24 cellular contexts compared by ENCODE assay signal in genomic region chr7:2257651-2258050, GRCh38.
"Had no signal": no experiment of that assay in that cellular context is flagged by ENCODE, and none has a peak within 500 bp of the region (broad histone marks: within the 10 kb centered on the region; RNA-seq: fewer than 3 reads in every experiment).

No MANE protein-coding gene starts in this region.

- H3K4me3 ChIP-seq: esophagus muscularis mucosa, lower lobe of right lung, prostate gland, uterus had no signal

- H3K9me3 ChIP-seq: esophagus muscularis mucosa, lower lobe of right lung, prostate gland, uterus had no signal

- H3K27me3 Mint-ChIP-seq: activated CD4-positive, alpha-beta memory T cell treated with anti-CD3 and anti-CD28 coated beads, Interleukin-2, amount 10 ng/mL, durations not matched to agents 7 days and 5 days; activated CD4-positive, alpha-beta T cell treated with anti-CD3 and anti-CD28 coated beads, Interleukin-2, amount 10 ng/mL, durations not matched to agents 7 days and 5 days; activated T-cell treated with anti-CD3 and anti-CD28 coated beads, Interleukin-2, amount 50 U/mL, for 24 hours; naive thymus-derived CD8-positive, alpha-beta T cell; T-helper 17 cell had no signal

- H3K27me3 ChIP-seq: esophagus muscularis mucosa, foreskin keratinocyte, uterus had no signal

- H3K27ac Mint-ChIP-seq: activated CD4-positive, alpha-beta memory T cell treated with anti-CD3 and anti-CD28 coated beads, Interleukin-2, amount 10 ng/mL, durations not matched to agents 7 days and 5 days; activated CD4-positive, alpha-beta T cell treated with anti-CD3 and anti-CD28 coated beads, Interleukin-2, amount 10 ng/mL, durations not matched to agents 7 days and 5 days; activated T-cell treated with anti-CD3 and anti-CD28 coated beads, Interleukin-2, amount 50 U/mL, for 24 hours had no signal

- H3K36me3 ChIP-seq: prostate gland, uterus had no signal

- H3K4me3 Mint-ChIP-seq: activated CD4-positive, alpha-beta memory T cell treated with anti-CD3 and anti-CD28 coated beads, Interleukin-2, amount 10 ng/mL, durations not matched to agents 7 days and 5 days; activated CD4-positive, alpha-beta T cell treated with anti-CD3 and anti-CD28 coated beads, Interleukin-2, amount 10 ng/mL, durations not matched to agents 7 days and 5 days; activated T-cell treated with anti-CD3 and anti-CD28 coated beads, Interleukin-2, amount 50 U/mL, for 24 hours; naive thymus-derived CD8-positive, alpha-beta T cell; T-helper 17 cell had no signal

- H3K4me1 ChIP-seq: esophagus muscularis mucosa, foreskin keratinocyte, lower lobe of right lung, prostate gland, uterus had no signal

- DNase-seq: activated CD4-positive, alpha-beta memory T cell treated with anti-CD3 and anti-CD28 coated beads, Interleukin-2, amount 10 ng/mL, durations not matched to agents 7 days and 5 days; activated CD4-positive, alpha-beta T cell treated with anti-CD3 and anti-CD28 coated beads for 1 hour; activated CD4-positive, alpha-beta T cell treated with anti-CD3 and anti-CD28 coated beads, Interleukin-2, amount 10 ng/mL, durations not matched to agents 7 days and 5 days; activated CD8-positive, alpha-beta memory T cell treated with anti-CD3 and anti-CD28 coated beads, Interleukin-2, amount 50 U/mL, for 48 hours; activated gamma-delta T cell; activated naive CD4-positive, alpha-beta T cell treated with anti-CD3 and anti-CD28 coated beads, Interleukin-2, amount 50 U/mL, for 16 hours; activated T-cell treated with anti-CD3 and anti-CD28 coated beads, Interleukin-2, amount 50 U/mL, for 24 hours; amygdala; cortex of kidney; foreskin keratinocyte; kidney glomerular epithelial cell; lower lobe of right lung; mesenchymal stem cell; naive thymus-derived CD8-positive, alpha-beta T cell; stimulated activated CD4-positive, alpha-beta T cell treated with anti-CD3 and anti-CD28 coated beads, Interleukin-15, amount 100 ng/mL, for 24 hours; stimulated activated CD4-positive, alpha-beta T cell treated with anti-CD3 and anti-CD28 coated beads, Interleukin-2, amount 100 ng/mL, for 24 hours; stimulated activated naive CD4-positive, alpha-beta T cell treated with Interleukin-2 at 50 U/mL for 16 hours; T-helper 17 cell; T1000; trophoblast cell; uterus had no signal

- ATAC-seq: foreskin keratinocyte; left lobe of liver; lower lobe of right lung; naive thymus-derived CD8-positive, alpha-beta T cell; T-helper 17 cell had no signal

- H3K9me3 Mint-ChIP-seq: activated CD4-positive, alpha-beta memory T cell treated with anti-CD3 and anti-CD28 coated beads, Interleukin-2, amount 10 ng/mL, durations not matched to agents 7 days and 5 days; activated CD4-positive, alpha-beta T cell treated with anti-CD3 and anti-CD28 coated beads, Interleukin-2, amount 10 ng/mL, durations not matched to agents 7 days and 5 days; activated T-cell treated with anti-CD3 and anti-CD28 coated beads, Interleukin-2, amount 50 U/mL, for 24 hours; naive thymus-derived CD8-positive, alpha-beta T cell had no signal

- H3K27ac ChIP-seq: esophagus muscularis mucosa, foreskin keratinocyte, lower lobe of right lung, prostate gland, uterus had no signal
